In the genomic region with DNA sequence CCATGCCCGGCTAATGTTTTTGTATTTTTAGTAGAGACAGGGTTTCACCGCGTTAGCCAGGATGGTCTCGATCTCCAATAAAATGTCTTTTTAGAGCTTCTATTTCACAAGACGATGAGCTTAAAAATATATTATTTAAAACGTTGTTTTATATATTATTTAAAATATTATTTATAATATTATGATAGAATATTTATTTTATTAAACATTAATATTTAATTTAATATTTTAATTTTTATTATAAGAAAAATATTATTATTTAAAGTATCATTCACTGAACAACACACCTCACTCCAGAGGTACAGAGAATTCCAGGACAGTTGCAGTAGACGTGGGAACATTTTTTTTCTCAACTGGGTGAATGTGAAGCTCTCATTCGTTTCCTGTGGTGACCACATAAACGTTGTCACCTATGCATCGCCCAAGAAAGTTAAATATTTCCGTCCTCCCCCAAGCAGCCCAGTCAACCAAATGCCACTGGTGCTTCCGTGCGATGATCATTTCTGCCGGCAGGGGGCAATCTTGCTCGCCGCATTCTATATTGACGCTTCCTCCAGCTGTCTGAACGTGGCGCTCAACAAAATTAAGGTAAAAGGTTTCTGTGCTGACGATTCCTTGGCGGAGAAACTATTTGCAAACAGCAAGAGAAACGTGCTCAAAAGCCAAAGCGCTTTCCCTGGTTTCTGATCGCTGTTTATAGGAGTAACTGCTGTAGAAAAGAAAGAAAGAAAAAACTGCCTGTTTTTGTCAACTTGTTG, we compare ENCODE assay signal across 8 cellular contexts. TPM values are rescaled to one million over a fixed set of nuclear protein-coding genes. Genes with fewer than 3 reads are reported as not detected.
DNase-seq lines count a peak whose midpoint lies in the region; ATAC-seq, FAIRE-seq and TF ChIP-seq lines count a peak whose summit lies in the region.

No MANE protein-coding gene starts in this region.

- intact Hi-C loops in left colon (cut with DNase I, micrococcal nuclease) = loop anchor here (2.0 to 10.0 kb wide), 2 partner anchors 150 to 158 kb away; no protein-coding TSS in a partner anchor

- H3K4me3 Mint-ChIP-seq in chondrocyte (ENCODE audit: unreplicated experiment) = peak overlapping the region; percentile 53

- TF ChIP-seq CTCF in chondrocyte (IDR thresholded peaks at IDR 0.05) = peak; percentile 98

- DNase-seq in NCI-H345 treated with DMSO at 0.1 percent for 48 hours (lab: John Stamatoyannopoulos, UW; ENCODE audit: unreplicated experiment) (peak; percentile 23), chondrocyte (ENCODE audit: low spot score) (no peak), left colon (peak; percentile 62 to 89)
- DNase-seq in activated CD4-positive, alpha-beta T cell treated with anti-CD3 and anti-CD28 coated beads for 1 hour = peak; percentile 69
- peak; percentile 89 to 90 for DNase-seq in stimulated activated CD4-positive, alpha-beta T cell treated with anti-CD3 and anti-CD28 coated beads, Interleukin-2, amount 100 ng/mL, for 48 hours

- ATAC-seq in GM18499 (IDR thresholded peaks at IDR 0.05; ENCODE audit: insufficient read depth, unreplicated experiment) (peak; percentile 89), HG03095 (IDR thresholded peaks at IDR 0.05; ENCODE audit: unreplicated experiment) (peak; percentile 73), left colon (peak; percentile 95)

- H3K4me1 Mint-ChIP-seq in chondrocyte (ENCODE audit: low read depth) = peaks cover 16% of the 10 kb centered on the region

- H3K27ac Mint-ChIP-seq in chondrocyte (ENCODE audit: unreplicated experiment) = no peak overlapping the region

- no peaks in the 10 kb centered on the region for H3K36me3 Mint-ChIP-seq in chondrocyte (ENCODE audit: low read depth)

- no peaks in the 10 kb centered on the region for H3K9me3 Mint-ChIP-seq in chondrocyte (ENCODE audit: low read depth)

- FAIRE-seq in A204.1 (lab: Jason Lieb, UNC) = peak; percentile 70

- no peaks in the 10 kb centered on the region for H3K27me3 Mint-ChIP-seq in chondrocyte (ENCODE audit: low read depth)

RNA-seq across cellular contexts. Expression of a gene that starts 41.7 kb away (rescaled TPM):
- total RNA-seq in chondrocyte = not detected in 3 replicates
- not detected for total RNA-seq in left colon

RNA-seq across cellular contexts. Expression of a gene that starts 55.8 kb away (rescaled TPM):
- total RNA-seq in chondrocyte = 1.9 to 3.3 TPM (median 2.1 TPM) in 3 replicates
- total RNA-seq in left colon = 1 to 10 TPM; 2.8 to 3.3 TPM
